27 cellular contexts compared by ENCODE assay signal in genomic region chr2:70941186-70941585, GRCh38. TPM values are rescaled to one million over a fixed set of nuclear protein-coding genes. Genes with fewer than 3 reads are reported as not detected.
DNase-seq lines count a peak whose midpoint lies in the region; ATAC-seq, FAIRE-seq and TF ChIP-seq lines count a peak whose summit lies in the region.
"Had no signal": no experiment of that assay in that cellular context is flagged by ENCODE, and none has a peak within 500 bp of the region (broad histone marks: within the 10 kb centered on the region; RNA-seq: fewer than 3 reads in every experiment).

No MANE protein-coding gene starts in this region.

- no peak for ATAC-seq in activated naive CD8-positive, alpha-beta T cell treated with anti-CD3 and anti-CD28 coated beads, Interleukin-2, amount 10 ng/mL, durations not matched to agents 7 days and 5 days (ENCODE audit: low read depth)
- ATAC-seq in activated naive CD8-positive, alpha-beta T cell treated with anti-CD3 and anti-CD28 coated beads, Interleukin-2, amount 50 U/mL, for 24 hours, result no peak
- ATAC-seq in PC-3, result no peak

- no peak overlapping the region for H3K4me2 ChIP-seq in PC-3 (ENCODE audit: low read length)

- no peaks in the 10 kb centered on the region for H3K4me1 Mint-ChIP-seq in activated naive CD8-positive, alpha-beta T cell treated with anti-CD3 and anti-CD28 coated beads, Interleukin-2, amount 10 ng/mL, durations not matched to agents 7 days and 5 days
- no peaks in the 10 kb centered on the region for H3K4me1 Mint-ChIP-seq in activated naive CD8-positive, alpha-beta T cell treated with anti-CD3 and anti-CD28 coated beads, Interleukin-2, amount 50 U/mL, for 24 hours

- peaks cover 19% of the 10 kb centered on the region for H3K27me3 Mint-ChIP-seq in activated naive CD8-positive, alpha-beta T cell treated with anti-CD3 and anti-CD28 coated beads, Interleukin-2, amount 10 ng/mL, durations not matched to agents 7 days and 5 days
- H3K27me3 Mint-ChIP-seq in activated naive CD8-positive, alpha-beta T cell treated with anti-CD3 and anti-CD28 coated beads, Interleukin-2, amount 50 U/mL, for 24 hours, result peaks cover 15% of the 10 kb centered on the region

- no peak overlapping the region for H3K9ac ChIP-seq in PC-3 (ENCODE audit: low read length)

- H3K27me3 ChIP-seq in bronchial epithelial cell (ENCODE audit: control insufficient read depth, insufficient read depth, low read length) (peaks cover 4% of the 10 kb centered on the region), sigmoid colon (peaks cover 0 to 27% (median 7%) of the 10 kb centered on the region in 3 donors), testis (no peaks in the 10 kb centered on the region), PC-3 (ENCODE audit: low read length) (no peaks in the 10 kb centered on the region)
- H3K27me3 ChIP-seq: MG63 had no signal

- DNase-seq in activated naive CD8-positive, alpha-beta T cell treated with anti-CD3 and anti-CD28 coated beads, Interleukin-2, amount 10 ng/mL, durations not matched to agents 7 days and 5 days, result peak; percentile 7
- DNase-seq in activated naive CD8-positive, alpha-beta T cell treated with anti-CD3 and anti-CD28 coated beads, Interleukin-2, amount 50 U/mL, for 24 hours, result no peak
- DNase-seq in bronchial epithelial cell (ENCODE audit: low read depth), result no peak
- peak; percentile 32 for DNase-seq in islet precursor cell
- peak; percentile 39 for DNase-seq in sigmoid colon
- DNase-seq in testis, result no peak
- no peak for DNase-seq in PC-3
- DNase-seq in GM03348 (ENCODE audit: low spot score), result no peak
- DNase-seq: 8988T, ACHN, Calu3, DND-41, IMR-90, KG1, MG63, NCI-H1105 treated with DMSO at 0.1 percent for 48 hours, NCI-H146, NCI-H1930, NCI-H2107, NCI-H446, NCI-H524 treated with DMSO at 0.1 percent for 48 hours, NCI-H774, RPMI8226, SHP77 had no signal

- POLR2A ChIA-PET in activated naive CD8-positive, alpha-beta T cell treated with anti-CD3 and anti-CD28 coated beads, Interleukin-2, amount 10 ng/mL, durations not matched to agents 7 days and 5 days (lab: Charles Lee), result no interaction called here
- POLR2A ChIA-PET in PC-3 (lab: Charles Lee; ENCODE audit: unreplicated experiment), result no interaction called here

- H3K4me3 Mint-ChIP-seq in activated naive CD8-positive, alpha-beta T cell treated with anti-CD3 and anti-CD28 coated beads, Interleukin-2, amount 10 ng/mL, durations not matched to agents 7 days and 5 days, result no peak overlapping the region
- no peak overlapping the region for H3K4me3 Mint-ChIP-seq in activated naive CD8-positive, alpha-beta T cell treated with anti-CD3 and anti-CD28 coated beads, Interleukin-2, amount 50 U/mL, for 24 hours

- no peak for TF ChIP-seq EP300 in sigmoid colon (IDR thresholded peaks at IDR 0.05)

- no peak overlapping the region for H2AFZ ChIP-seq in PC-3 (ENCODE audit: low read length)

- no peak for TF ChIP-seq POLR2A in sigmoid colon (IDR thresholded peaks at IDR 0.05)
- no peak for TF ChIP-seq POLR2A in testis (IDR thresholded peaks at IDR 0.05)

- no peak overlapping the region for H3K27ac Mint-ChIP-seq in activated naive CD8-positive, alpha-beta T cell treated with anti-CD3 and anti-CD28 coated beads, Interleukin-2, amount 10 ng/mL, durations not matched to agents 7 days and 5 days
- no peak overlapping the region for H3K27ac Mint-ChIP-seq in activated naive CD8-positive, alpha-beta T cell treated with anti-CD3 and anti-CD28 coated beads, Interleukin-2, amount 50 U/mL, for 24 hours

- no peak overlapping the region for H3K27ac ChIP-seq in sigmoid colon
- H3K27ac ChIP-seq in testis, result no peak overlapping the region
- H3K27ac ChIP-seq in PC-3 (ENCODE audit: low read length), result no peak overlapping the region

- H3F3A ChIP-seq in PC-3 (ENCODE audit: low read length, unreplicated experiment), result no peaks in the 10 kb centered on the region

- CTCF ChIA-PET in PC-3 (lab: Charles Lee), result no interaction called here

- no peaks in the 10 kb centered on the region for H3K4me1 ChIP-seq in sigmoid colon
- H3K4me1 ChIP-seq in testis, result no peaks in the 10 kb centered on the region
- H3K4me1 ChIP-seq in PC-3 (ENCODE audit: insufficient read depth, low read length), result peaks cover 5% of the 10 kb centered on the region

- WGBS in sigmoid colon, 2 donors, result 74 to 81% methylated on average over 6 of the region's 6 CpGs
- 89 to 92% methylated on average over 6 of the region's 6 CpGs for WGBS in testis, 2 donors

- no peak for TF ChIP-seq CTCF in bronchial epithelial cell (IDR thresholded peaks at IDR 0.05; ENCODE audit: insufficient read depth, low read length, severe bottlenecking)
- TF ChIP-seq CTCF in sigmoid colon (IDR thresholded peaks at IDR 0.05), result no peak
- no peak for TF ChIP-seq CTCF in testis (IDR thresholded peaks at IDR 0.05)
- no peak for TF ChIP-seq CTCF in PC-3 (conservative IDR thresholded peaks at IDR 0.05; ENCODE audit: low read depth, low read length)

- H3K36me3 Mint-ChIP-seq in activated naive CD8-positive, alpha-beta T cell treated with anti-CD3 and anti-CD28 coated beads, Interleukin-2, amount 10 ng/mL, durations not matched to agents 7 days and 5 days, result no peaks in the 10 kb centered on the region
- no peaks in the 10 kb centered on the region for H3K36me3 Mint-ChIP-seq in activated naive CD8-positive, alpha-beta T cell treated with anti-CD3 and anti-CD28 coated beads, Interleukin-2, amount 50 U/mL, for 24 hours (ENCODE audit: low read depth)

- intact Hi-C loops in sigmoid colon (cut with DNase I), result no loop called here
- intact Hi-C loops in testis (cut with DNase I; ENCODE audit: low total_unique reads), result no loop called here
- intact Hi-C loops in PC-3 (cut with micrococcal nuclease), result loop anchor here (10.0 kb wide), 1 partner anchor 286 kb away; no protein-coding TSS in a partner anchor

- no peaks in the 10 kb centered on the region for H3K9me2 ChIP-seq in PC-3 (replicated peaks; ENCODE audit: low read length)

- no peaks in the 10 kb centered on the region for H3K79me2 ChIP-seq in PC-3 (ENCODE audit: low read length)

- no peaks in the 10 kb centered on the region for H3K9me3 ChIP-seq in sigmoid colon
- H3K9me3 ChIP-seq in testis, result no peaks in the 10 kb centered on the region
- no peaks in the 10 kb centered on the region for H3K9me3 ChIP-seq in PC-3 (ENCODE audit: low read length)
- H3K9me3 ChIP-seq: MG63 had no signal

- H4K20me1 ChIP-seq in PC-3 (ENCODE audit: low read length), result no peaks in the 10 kb centered on the region

- H3K36me3 ChIP-seq in bronchial epithelial cell (ENCODE audit: control insufficient read depth, insufficient read depth, low read length), result no peaks in the 10 kb centered on the region
- no peaks in the 10 kb centered on the region for H3K36me3 ChIP-seq in sigmoid colon
- H3K36me3 ChIP-seq in testis (ENCODE audit: low read depth, missing control alignments), result no peaks in the 10 kb centered on the region
- H3K36me3 ChIP-seq in PC-3 (ENCODE audit: low read depth, low read length), result no peaks in the 10 kb centered on the region
- H3K36me3 ChIP-seq: MG63 had no signal

- no peaks in the 10 kb centered on the region for H3K9me3 Mint-ChIP-seq in activated naive CD8-positive, alpha-beta T cell treated with anti-CD3 and anti-CD28 coated beads, Interleukin-2, amount 10 ng/mL, durations not matched to agents 7 days and 5 days
- H3K9me3 Mint-ChIP-seq in activated naive CD8-positive, alpha-beta T cell treated with anti-CD3 and anti-CD28 coated beads, Interleukin-2, amount 50 U/mL, for 24 hours, result no peaks in the 10 kb centered on the region

- BruUV-seq in PC-3 (replicated peaks; lab: Mats Ljungman, UMichigan), result no TSS peak

- H3K4me3 ChIP-seq in bronchial epithelial cell (ENCODE audit: low read depth, low read length) (no peak overlapping the region), sigmoid colon (no peak overlapping the region), testis (no peak overlapping the region), PC-3 (ENCODE audit: low read length) (no peak overlapping the region)
- H3K4me3 ChIP-seq: MG63 had no signal

- FAIRE-seq in bronchial epithelial cell (lab: Jason Lieb, UNC), result peak; percentile 18
- FAIRE-seq: GM19239, H54 had no signal

RNA-seq across cellular contexts. Expression of gene ATP6V1B1, which starts 5.5 kb away (rescaled TPM):
- total RNA-seq in activated naive CD8-positive, alpha-beta T cell treated with anti-CD3 and anti-CD28 coated beads, Interleukin-2, amount 10 ng/mL, durations not matched to agents 7 days and 5 days, result not detected
- total RNA-seq in bronchial epithelial cell (0.64 TPM in 1 of 2 replicates, not detected in the other), sigmoid colon (1 to 10 TPM in 1 of 4 donors, under 1 TPM in 1, not detected in 2; 0.66 to 1.9 TPM), testis (1 to 10 TPM; 1.7 to 2.9 TPM), PC-3 (2014; rRNA removed) (not detected in 2 replicates)
- polyA plus RNA-seq in sigmoid colon (under 1 TPM in 1 of 3 donors, not detected in 2; 0.16 TPM), testis (ENCODE audit: insufficient read depth, low read depth, low replicate concordance) (not detected)
- total RNA-seq: Calu3, IMR-90 had no signal

RNA-seq across cellular contexts. Expression of gene ANKRD53, which starts 37.2 kb away (rescaled TPM):
- under 1 TPM; 0.28 to 0.33 TPM for total RNA-seq in activated naive CD8-positive, alpha-beta T cell treated with anti-CD3 and anti-CD28 coated beads, Interleukin-2, amount 10 ng/mL, durations not matched to agents 7 days and 5 days
- not detected in 2 replicates for total RNA-seq in bronchial epithelial cell
- total RNA-seq in sigmoid colon, result 1 to 10 TPM in 2 of 4 donors, under 1 TPM in 2; 0.49 to 1.9 (median 0.87) TPM
- polyA plus RNA-seq in sigmoid colon, result 1 to 10 TPM in 2 of 3 donors, not detected in 1; 1.0 to 1.2 TPM
- total RNA-seq in testis, result 10 to 100 TPM; 10.6 to 36.3 TPM
- 52.2 TPM for polyA plus RNA-seq in testis (ENCODE audit: insufficient read depth, low read depth, low replicate concordance)
- not detected in 2 replicates for total RNA-seq in PC-3 (2014; rRNA removed)
- total RNA-seq: Calu3, SK-MEL-5 had no signal

RNA-seq across cellular contexts. Expression of gene VAX2, which starts 40.8 kb away (rescaled TPM):
- total RNA-seq in activated naive CD8-positive, alpha-beta T cell treated with anti-CD3 and anti-CD28 coated beads, Interleukin-2, amount 10 ng/mL, durations not matched to agents 7 days and 5 days, result not detected
- total RNA-seq in bronchial epithelial cell (0.13 TPM in 1 of 2 replicates, not detected in the other), sigmoid colon (1 to 10 TPM in 1 of 4 donors, under 1 TPM in 1, not detected in 2; 0.83 to 1.8 TPM), testis (1 to 10 TPM in 1 of 2 donors, under 1 TPM in 1; 0.94 to 1.2 TPM), PC-3 (2014; rRNA removed) (0.23 TPM in 1 of 2 replicates, not detected in the other)
- polyA plus RNA-seq in sigmoid colon (under 1 TPM in 2 of 3 donors, not detected in 1; 0.07 to 0.60 TPM), testis (ENCODE audit: insufficient read depth, low read depth, low replicate concordance) (0.58 TPM)
- total RNA-seq: Calu3 had no signal

RNA-seq across cellular contexts. Expression of gene TEX261, which starts 53.5 kb away (rescaled TPM):
- total RNA-seq in activated naive CD8-positive, alpha-beta T cell treated with anti-CD3 and anti-CD28 coated beads, Interleukin-2, amount 10 ng/mL, durations not matched to agents 7 days and 5 days, result 10 to 100 TPM; 51.7 to 55.5 TPM
- total RNA-seq in bronchial epithelial cell, result 11.1 and 14.1 TPM in 2 replicates
- total RNA-seq in sigmoid colon, result 10 to 100 TPM; 19.5 to 26.5 (median 22.8) TPM
- 10 to 100 TPM; 12.0 to 47.6 (median 16.8) TPM for polyA plus RNA-seq in sigmoid colon
- 10 to 100 TPM; 39.0 to 40.7 TPM for total RNA-seq in testis
- polyA plus RNA-seq in testis (ENCODE audit: insufficient read depth, low read depth, low replicate concordance), result 133 TPM
- 51.8 and 54.2 TPM in 2 replicates for total RNA-seq in PC-3 (2014; rRNA removed)

Comparison
In these comparisons a context has a peak if more than half of its experiments do, and no peak if none do; other contexts are left out.
1. DNase-seq: peak in activated naive CD8-positive, alpha-beta T cell treated with anti-CD3 and anti-CD28 coated beads, Interleukin-2, amount 10 ng/mL, durations not matched to agents 7 days and 5 days (single experiment), islet precursor cell (single experiment) and sigmoid colon (single experiment); none in activated naive CD8-positive, alpha-beta T cell treated with anti-CD3 and anti-CD28 coated beads, Interleukin-2, amount 50 U/mL, for 24 hours (single experiment), bronchial epithelial cell (single experiment), testis (single experiment), PC-3 (single experiment) and GM03348 (single experiment).